ENCODE assay signal across 16 cellular contexts in the genomic region with DNA sequence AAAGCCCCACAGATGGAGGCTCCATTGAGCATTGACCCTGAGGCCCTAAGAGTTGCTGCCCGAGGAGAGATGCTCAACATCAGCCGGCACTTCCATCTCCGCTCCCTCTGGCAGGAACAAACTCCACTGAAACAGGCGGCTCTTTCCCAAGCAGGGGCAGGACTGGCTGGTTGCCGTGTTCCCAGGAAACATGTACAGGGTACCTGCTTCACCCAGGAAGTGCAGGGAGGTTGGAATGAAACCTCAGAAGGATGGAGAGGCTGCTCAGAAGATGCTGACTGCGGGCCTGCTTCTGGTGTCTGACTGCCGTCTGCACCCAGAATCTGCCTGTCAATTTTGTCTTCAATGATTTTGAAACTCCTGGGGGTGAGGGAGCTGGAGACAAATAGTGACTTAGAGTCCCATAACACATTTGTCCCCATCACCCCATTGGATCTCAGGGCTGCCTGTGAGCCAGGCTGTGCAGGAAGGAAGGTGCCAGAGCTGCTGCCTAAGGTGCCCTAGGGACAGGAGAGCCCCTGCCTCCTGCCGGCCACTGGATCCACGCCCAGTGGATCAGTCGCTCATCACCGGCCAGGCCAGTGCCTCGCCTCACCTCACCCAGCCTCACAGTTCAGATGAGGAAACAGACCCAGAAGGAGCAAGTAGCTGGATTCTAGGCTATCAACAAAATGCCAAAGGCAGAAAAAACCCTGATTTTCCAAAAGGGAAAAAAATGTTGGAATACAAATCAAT.
A peak's percentile ranks its signal among the peaks of the same experiment; 100 is the strongest.
DNase-seq lines count a peak whose midpoint lies in the region; ATAC-seq and TF ChIP-seq lines count a peak whose summit lies in the region.
"Had no signal": no experiment of that assay in that cellular context is flagged by ENCODE, and none has a peak within 500 bp of the region (broad histone marks: within the 10 kb centered on the region; RNA-seq: fewer than 3 reads in every experiment).

No MANE protein-coding gene starts in this region.

- H3K4me3 ChIP-seq in HCT116 (replicated peaks in 1 of 2; ENCODE audit: low read depth in 1 of 2, low read length in 2 of 2) (no peak overlapping the region), coronary artery (no peak overlapping the region), testis (no peak overlapping the region)
- H3K4me3 ChIP-seq: HAP-1 had no signal

- H3K4me1 Mint-ChIP-seq in osteocyte (ENCODE audit: unreplicated experiment) = no peaks in the 10 kb centered on the region

- no peaks in the 10 kb centered on the region for H3K27me3 Mint-ChIP-seq in osteocyte (ENCODE audit: unreplicated experiment)

- no peak overlapping the region for H2AFZ ChIP-seq in HCT116 (ENCODE audit: low read depth, low read length, poor library complexity, severe bottlenecking)

- no peaks in the 10 kb centered on the region for H4K20me1 ChIP-seq in HCT116 (ENCODE audit: insufficient read depth)

- peaks cover 26% of the 10 kb centered on the region for H3K9me3 Mint-ChIP-seq in osteocyte (ENCODE audit: unreplicated experiment)

- intact Hi-C loops in HCT116 (cut with micrococcal nuclease) (loop anchor here (5.0 to 10.0 kb wide), 2 partner anchors 376 to 918 kb away; no protein-coding TSS in a partner anchor), testis (cut with DNase I; ENCODE audit: low total_unique reads) (no loop called here)

- no TSS peak for BruUV-seq in HCT116 (replicated peaks; lab: Mats Ljungman, UMichigan)

- no peak overlapping the region for H3K4me3 Mint-ChIP-seq in osteocyte (ENCODE audit: unreplicated experiment)

- in situ Hi-C loops in KBM-7 (cut with MboI; ENCODE audit: low pct_unique_long_range_greater_than_20kb, low sequenced_read_pairs) = no loop called here

- no peak overlapping the region for H3K27ac ChIP-seq in HCT116 (ENCODE audit: low read depth, low read length)
- no peak overlapping the region for H3K27ac ChIP-seq in coronary artery
- H3K27ac ChIP-seq in testis = no peak overlapping the region
- H3K27ac ChIP-seq: RWPE1 had no signal

- POLR2A ChIA-PET in HCT116 (lab: Charles Lee) = no interaction called here

- H3K9ac ChIP-seq in HCT116 (ENCODE audit: low read length) = no peak overlapping the region

- no peaks in the 10 kb centered on the region for H3K9me2 ChIP-seq in HCT116 (ENCODE audit: insufficient read depth)

- WGBS in testis, 2 donors = 88 to 89% methylated on average over 9 to 12 of the region's 12 CpGs

- DNase-seq in HCT116 (ENCODE audit: low read depth, low spot score) = no peak
- DNase-seq in coronary artery (ENCODE audit: low spot score) = peak; percentile 49
- DNase-seq in osteocyte (ENCODE audit: extremely low spot score, unreplicated experiment) = peak; percentile 75
- DNase-seq in testis = peak; percentile 6
- no peak for DNase-seq in NCI-H510A (lab: John Stamatoyannopoulos, UW)
- DNase-seq in activated CD4-positive, CD25-positive, alpha-beta regulatory T cell treated with anti-CD3 and anti-CD28 coated beads, Interleukin-2, amount 50 U/mL, for 72 hours = no peak
- no peak for DNase-seq in KBM-7
- DNase-seq: Caco-2, DMS153, NCI-H1417 treated with DMSO at 0.1 percent for 48 hours, NCI-H2029, NCI-H2171 treated with DMSO at 0.1 percent for 48 hours, NCI-H446 treated with DMSO at 0.1 percent for 48 hours, NCI-H748 treated with DMSO at 0.1 percent for 48 hours had no signal

- 0 out of 2 replicates have a peak, but pooled peaks have one; percentile 4 for TF ChIP-seq RAD21 in HCT116 (IDR thresholded peaks at IDR 0.05; ENCODE audit: low read depth)

- ATAC-seq in HCT116 = peak; percentile 44

- no peaks in the 10 kb centered on the region for H3K36me3 Mint-ChIP-seq in osteocyte (ENCODE audit: unreplicated experiment)

- H3K4me1 ChIP-seq in HCT116 (ENCODE audit: control insufficient read depth in 1 of 2, insufficient read depth in 2 of 2, low read length in 2 of 2) (no peaks in the 10 kb centered on the region), testis (no peaks in the 10 kb centered on the region)
- H3K4me1 ChIP-seq: Caco-2, HAP-1 had no signal

- CTCF ChIA-PET in HCT116 (lab: Charles Lee) = no interaction called here

- RAD21 ChIA-PET in HCT116 (lab: Charles Lee; ENCODE audit: low non-redundant PET in 1 of 2, low total read pairs in 2 of 2, uncharacterized antibody in 2 of 2, unreplicated experiment in 2 of 2) = no interaction called here

- H3K27ac Mint-ChIP-seq in osteocyte (ENCODE audit: unreplicated experiment) = no peak overlapping the region

- no peak overlapping the region for H3K4me2 ChIP-seq in HCT116 (ENCODE audit: low read length)

- H3K9me3 ChIP-seq in HCT116 (ENCODE audit: control insufficient read depth in 1 of 2, insufficient read depth in 1 of 2, low read depth in 1 of 2, low read length in 2 of 2) (no peaks in the 10 kb centered on the region), testis (no peaks in the 10 kb centered on the region)
- H3K9me3 ChIP-seq: Caco-2, HAP-1 had no signal

- H3K79me2 ChIP-seq in HCT116 (ENCODE audit: insufficient read depth, low read length) = no peaks in the 10 kb centered on the region

- TF ChIP-seq POLR2A in HCT116 (IDR thresholded peaks at IDR 0.05; ENCODE audit: borderline replicate concordance, extremely low read depth, insufficient read depth, insufficient read length) (no peak), testis (IDR thresholded peaks at IDR 0.05) (no peak)

- H3K36me3 ChIP-seq in HCT116 (ENCODE audit: control insufficient read depth in 1 of 2, insufficient read depth in 2 of 2, low read length in 2 of 2) (no peaks in the 10 kb centered on the region), testis (ENCODE audit: low read depth, missing control alignments) (no peaks in the 10 kb centered on the region)
- H3K36me3 ChIP-seq: HAP-1 had no signal

- TF ChIP-seq CTCF in HCT116 (IDR thresholded peaks at IDR 0.05 in 2 of 3, conservative IDR thresholded peaks at IDR 0.05 in 1 of 3; ENCODE audit: borderline replicate concordance in 1 of 3, insufficient read depth in 1 of 3, low read depth in 2 of 3, low read length in 2 of 3) = no peak
- TF ChIP-seq CTCF in coronary artery (IDR thresholded peaks at IDR 0.05) = no peak
- TF ChIP-seq CTCF in osteocyte (IDR thresholded peaks at IDR 0.05) = no peak
- no peak for TF ChIP-seq CTCF in testis (IDR thresholded peaks at IDR 0.05)

- H3K27me3 ChIP-seq in HCT116 (ENCODE audit: insufficient read depth, low read length) = no peaks in the 10 kb centered on the region
- no peaks in the 10 kb centered on the region for H3K27me3 ChIP-seq in testis

TF ChIP-seq in HCT116, 20 proteins besides CTCF, POLR2A, EP300 and RAD21:
- TF ChIP-seq SIN3A (IDR thresholded peaks at IDR 0.05; ENCODE audit: low read depth) = no peak
- TF ChIP-seq, protein P1, sequence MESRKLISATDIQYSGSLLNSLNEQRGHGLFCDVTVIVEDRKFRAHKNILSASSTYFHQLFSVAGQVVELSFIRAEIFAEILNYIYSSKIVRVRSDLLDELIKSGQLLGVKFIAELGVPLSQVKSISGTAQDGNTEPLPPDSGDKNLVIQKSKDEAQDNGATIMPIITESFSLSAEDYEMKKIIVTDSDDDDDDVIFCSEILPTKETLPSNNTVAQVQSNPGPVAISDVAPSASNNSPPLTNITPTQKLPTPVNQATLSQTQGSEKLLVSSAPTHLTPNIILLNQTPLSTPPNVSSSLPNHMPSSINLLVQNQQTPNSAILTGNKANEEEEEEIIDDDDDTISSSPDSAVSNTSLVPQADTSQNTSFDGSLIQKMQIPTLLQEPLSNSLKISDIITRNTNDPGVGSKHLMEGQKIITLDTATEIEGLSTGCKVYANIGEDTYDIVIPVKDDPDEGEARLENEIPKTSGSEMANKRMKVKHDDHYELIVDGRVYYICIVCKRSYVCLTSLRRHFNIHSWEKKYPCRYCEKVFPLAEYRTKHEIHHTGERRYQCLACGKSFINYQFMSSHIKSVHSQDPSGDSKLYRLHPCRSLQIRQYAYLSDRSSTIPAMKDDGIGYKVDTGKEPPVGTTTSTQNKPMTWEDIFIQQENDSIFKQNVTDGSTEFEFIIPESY (IDR thresholded peaks at IDR 0.05; ENCODE audit: extremely low read depth, insufficient replicate concordance, low read length) = no peak
TF ChIP-seq in HCT116: peak in this region for 0.

Comparison
In these comparisons a context has a peak if more than half of its experiments do, and no peak if none do; other contexts are left out.
1. DNase-seq: peak in coronary artery (single experiment), osteocyte (single experiment) and testis (single experiment); none in HCT116 (single experiment), NCI-H510A (single experiment), activated CD4-positive, CD25-positive, alpha-beta regulatory T cell treated with anti-CD3 and anti-CD28 coated beads, Interleukin-2, amount 50 U/mL, for 72 hours (single experiment) and KBM-7 (single experiment).